ENCODE assay signal across 16 cellular contexts in the genomic region with DNA sequence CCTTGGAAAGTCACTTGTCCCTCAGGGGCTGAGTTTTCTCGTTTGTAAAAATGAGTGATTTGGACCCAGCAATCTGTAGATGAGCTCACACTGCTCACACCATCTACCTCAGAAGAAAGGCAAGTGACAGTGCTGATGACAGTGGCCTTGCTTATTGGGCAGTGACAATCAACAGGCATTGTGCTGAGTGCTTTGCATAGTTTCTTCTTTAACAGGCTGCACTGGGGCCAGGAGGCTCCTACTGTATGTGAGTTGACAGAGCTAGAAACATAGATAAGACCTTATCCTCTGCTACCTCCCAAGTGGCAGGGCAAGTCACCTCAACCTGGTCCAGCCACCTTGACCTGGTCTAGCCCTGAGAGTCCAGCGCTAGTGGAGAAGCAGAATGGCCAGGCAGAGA. TPM values are rescaled to one million over a fixed set of nuclear protein-coding genes. Genes with fewer than 3 reads are reported as not detected.
DNase-seq lines count a peak whose midpoint lies in the region; ATAC-seq, FAIRE-seq and TF ChIP-seq lines count a peak whose summit lies in the region.
"Had no signal": no experiment of that assay in that cellular context is flagged by ENCODE, and none has a peak within 500 bp of the region (broad histone marks: within the 10 kb centered on the region; RNA-seq: fewer than 3 reads in every experiment).

No MANE protein-coding gene starts in this region.

- H3K4me2 ChIP-seq in IMR-90 (ENCODE audit: low read depth, low read length): no peak overlapping the region
- H3K4me2 ChIP-seq: A549 had no signal

- H3K79me1 ChIP-seq in IMR-90 (ENCODE audit: low read depth in 1 of 2, low read length in 2 of 2): no peaks in the 10 kb centered on the region

- peaks cover 81% of the 10 kb centered on the region for H3K36me3 Mint-ChIP-seq in Caco-2 (ENCODE audit: insufficient read depth, unreplicated experiment)
- H3K36me3 Mint-ChIP-seq in chondrocyte (ENCODE audit: low read depth): peaks cover 21% of the 10 kb centered on the region
- H3K36me3 Mint-ChIP-seq in natural killer cell: no peaks in the 10 kb centered on the region

- H3K14ac ChIP-seq in IMR-90 (replicated peaks; ENCODE audit: low read depth, low read length): no peak overlapping the region

- H4K91ac ChIP-seq in IMR-90 (ENCODE audit: insufficient read depth, low read depth, low read length): no peak overlapping the region

- TF ChIP-seq CTCF in Caco-2 (IDR thresholded peaks at IDR 0.05; ENCODE audit: insufficient read depth in 1 of 2, low read depth in 1 of 2, low read length in 1 of 2, severe bottlenecking in 1 of 2, unreplicated experiment in 1 of 2) (no peak), IMR-90 (conservative IDR thresholded peaks at IDR 0.05; ENCODE audit: low read depth, low read length) (no peak), chondrocyte (IDR thresholded peaks at IDR 0.05) (no peak), natural killer cell (IDR thresholded peaks at IDR 0.05) (no peak)

- TF ChIP-seq RAD21 in IMR-90 (IDR thresholded peaks at IDR 0.05; ENCODE audit: low read length): no peak

- TF ChIP-seq POLR2A in IMR-90 (IDR thresholded peaks at IDR 0.05; ENCODE audit: low read depth, low read length) (no peak), GM12891 (IDR thresholded peaks at IDR 0.05; ENCODE audit: low read depth, low read length) (no peak)

- WGBS in IMR-90 (ENCODE audit: extremely low coverage in 2 of 2, insufficient read length in 1 of 2), 2 experiments: no CpG with 5 or more reads among the region's 2 CpGs
- WGBS in aorta, 2 donors: 79 to 83% methylated on average over 2 of the region's 2 CpGs

- H2AK5ac ChIP-seq in IMR-90 (ENCODE audit: low read depth, low read length): no peak overlapping the region; the same call in 1 of the 2 replicates

- H3K9me1 ChIP-seq in IMR-90 (ENCODE audit: insufficient read depth, low read length): peaks cover 12% of the 10 kb centered on the region; the same call in 1 of the 2 replicates

- in situ Hi-C loops in IMR-90 (cut with MboI; ENCODE audit: low sequenced_read_pairs): no loop called here

- H3K4me1 ChIP-seq in Caco-2: peaks cover 41% of the 10 kb centered on the region
- H3K4me1 ChIP-seq in IMR-90 (ENCODE audit: control insufficient read depth, insufficient read depth, low read length): peaks cover 4% of the 10 kb centered on the region
- no peaks in the 10 kb centered on the region for H3K4me1 ChIP-seq in aorta (ENCODE audit: control insufficient read depth in 1 of 2, insufficient read depth in 2 of 2, low read length in 2 of 2)
- H3K4me1 ChIP-seq: A549 had no signal

- no peak overlapping the region for H3K23ac ChIP-seq in IMR-90 (ENCODE audit: low read depth, low read length)

- H4K5ac ChIP-seq in IMR-90 (ENCODE audit: low read depth, low read length): peak overlapping the region; percentile 6; the same call in 1 of the 2 replicates

- FAIRE-seq in GM12891 (lab: Jason Lieb, UNC): no peak
- FAIRE-seq: A549, H54 had no signal

- CTCF ChIA-PET in Caco-2 (lab: Charles Lee): no interaction called here
- CTCF ChIA-PET in IMR-90 (lab: Yijun Ruan, JAX): no interaction called here

- H2BK20ac ChIP-seq in IMR-90 (ENCODE audit: low read depth, low read length): no peak overlapping the region

- H2BK15ac ChIP-seq in IMR-90 (ENCODE audit: low read depth, low read length): no peak overlapping the region

- no peak overlapping the region for H3K18ac ChIP-seq in IMR-90 (ENCODE audit: low read depth, low read length)

- no peak overlapping the region for H2AK9ac ChIP-seq in IMR-90 (replicated peaks; ENCODE audit: low read depth, low read length, poor library complexity)

- ATAC-seq in IMR-90 (ENCODE audit: low read depth): no peak
- peak; percentile 15 for ATAC-seq in aorta (ENCODE audit: low FRiP score)
- ATAC-seq in natural killer cell: no peak
- ATAC-seq: A549; CD8-positive, alpha-beta T cell; HCT116 had no signal

- peaks cover 5% of the 10 kb centered on the region for H3K36me3 ChIP-seq in Caco-2 (ENCODE audit: control insufficient read depth, insufficient read depth, low read length)
- peaks cover 39% of the 10 kb centered on the region for H3K36me3 ChIP-seq in IMR-90 (ENCODE audit: control insufficient read depth, insufficient read depth, low read length)
- H3K36me3 ChIP-seq in aorta (ENCODE audit: control insufficient read depth in 1 of 2, insufficient read depth in 2 of 2, low read length in 1 of 2): peaks cover 2 to 13% of the 10 kb centered on the region in 2 donors

- H2AFZ ChIP-seq in IMR-90 (replicated peaks; ENCODE audit: low read length, poor library complexity): no peak overlapping the region

- no peak overlapping the region for H2BK120ac ChIP-seq in IMR-90 (ENCODE audit: low read depth, low read length)

- H3K4me1 Mint-ChIP-seq in Caco-2 (ENCODE audit: low read depth, unreplicated experiment) (peaks cover 26% of the 10 kb centered on the region), chondrocyte (ENCODE audit: low read depth) (peaks cover 64% of the 10 kb centered on the region), natural killer cell (peaks cover 0 to 8% of the 10 kb centered on the region in 2 donors)
- H3K4me1 Mint-ChIP-seq: CD14-positive monocyte had no signal

- no peak overlapping the region for H3K4ac ChIP-seq in IMR-90 (ENCODE audit: low read depth, low read length)

- H3K4me3 ChIP-seq in Caco-2 (ENCODE audit: low read depth, low read length) (no peak overlapping the region), IMR-90 (ENCODE audit: insufficient read depth, low read depth, low read length) (no peak overlapping the region), aorta (ENCODE audit: low read length in 2 of 2) (no peak overlapping the region)
- H3K4me3 ChIP-seq: A549 had no signal

- dilution Hi-C loops in IMR-90 (cut with HindIII; ENCODE audit: low sequenced_read_pairs, unreplicated experiment): no loop called here

- H2BK5ac ChIP-seq in IMR-90 (ENCODE audit: low read depth, low read length, poor library complexity, severe bottlenecking): no peak overlapping the region

- no peak overlapping the region for H3K56ac ChIP-seq in IMR-90 (ENCODE audit: extremely low read depth, insufficient read depth, low read length)

- DNase-seq in Caco-2 (peak; percentile 40 to 56), IMR-90 (no peak), chondrocyte (ENCODE audit: low spot score) (no peak), aorta (no peak), natural killer cell (no peak), GM12891 (ENCODE audit: insufficient read length, low spot score) (no peak)
- DNase-seq: CD8-positive, alpha-beta T cell; COR-L47; DND-41; GDM1 had no signal

- H3K4me3 Mint-ChIP-seq in Caco-2 (ENCODE audit: unreplicated experiment) (no peak overlapping the region), chondrocyte (ENCODE audit: unreplicated experiment) (no peak overlapping the region), natural killer cell (no peak overlapping the region)
- H3K4me3 Mint-ChIP-seq: CD14-positive monocyte; CD8-positive, alpha-beta T cell had no signal

- no peaks in the 10 kb centered on the region for H3K27me3 ChIP-seq in Caco-2 (replicated peaks; ENCODE audit: control insufficient read depth, insufficient read depth, low read length)
- H3K27me3 ChIP-seq in IMR-90 (ENCODE audit: control insufficient read depth, insufficient read depth, low read length): no peaks in the 10 kb centered on the region
- no peaks in the 10 kb centered on the region for H3K27me3 ChIP-seq in aorta (ENCODE audit: control insufficient read depth in 1 of 2, insufficient read depth in 2 of 2, low read length in 1 of 2)

- H3K27ac ChIP-seq in IMR-90 (ENCODE audit: insufficient read depth, low read length) (no peak overlapping the region), aorta (ENCODE audit: low read depth in 1 of 2, low read length in 2 of 2) (no peak overlapping the region)
- H3K27ac ChIP-seq: A549, HL-60 had no signal

- no peak overlapping the region; a peak in 1 of 4 replicates for H4K8ac ChIP-seq in IMR-90 (ENCODE audit: low read depth in 2 of 2, low read length in 2 of 2)

- H3K9me3 ChIP-seq in Caco-2 (no peaks in the 10 kb centered on the region), IMR-90 (ENCODE audit: control insufficient read depth, insufficient read depth, low read length) (no peaks in the 10 kb centered on the region), aorta (ENCODE audit: control insufficient read depth, low read length) (no peaks in the 10 kb centered on the region)
- H3K9me3 ChIP-seq: A549 had no signal

- H3K27me3 Mint-ChIP-seq in Caco-2 (ENCODE audit: insufficient read depth, unreplicated experiment) (no peaks in the 10 kb centered on the region), chondrocyte (ENCODE audit: low read depth) (no peaks in the 10 kb centered on the region), natural killer cell (ENCODE audit: low read depth in 2 of 2) (no peaks in the 10 kb centered on the region)

- BruUV-seq in Caco-2 (replicated peaks; lab: Mats Ljungman, UMichigan) (no TSS peak), IMR-90 (replicated peaks; lab: Mats Ljungman, UMichigan) (no TSS peak)

- H3K27ac Mint-ChIP-seq in Caco-2 (ENCODE audit: unreplicated experiment) (peak overlapping the region; percentile 65), chondrocyte (ENCODE audit: unreplicated experiment) (peak overlapping the region; percentile 89), natural killer cell (no peak overlapping the region)
- H3K27ac Mint-ChIP-seq: CD8-positive, alpha-beta T cell had no signal

- H3K9me3 Mint-ChIP-seq in Caco-2 (ENCODE audit: unreplicated experiment) (no peaks in the 10 kb centered on the region), chondrocyte (ENCODE audit: low read depth) (no peaks in the 10 kb centered on the region), natural killer cell (no peaks in the 10 kb centered on the region)
- H3K9me3 Mint-ChIP-seq: CD14-positive monocyte; CD8-positive, alpha-beta T cell had no signal

- no peaks in the 10 kb centered on the region for H4K20me1 ChIP-seq in IMR-90 (ENCODE audit: insufficient read depth, low read length)

- POLR2A ChIA-PET in Caco-2 (lab: Charles Lee): interaction anchor here (0.5 kb wide), 1 partner anchor 70 kb away, joined by 7 read pairs; no protein-coding TSS in a partner anchor
- POLR2A ChIA-PET in IMR-90 (lab: Charles Lee; ENCODE audit: unreplicated experiment): no interaction called here

- no peak overlapping the region for H3K9ac ChIP-seq in IMR-90 (ENCODE audit: low read depth, low read length)

- intact Hi-C loops in Caco-2 (cut with micrococcal nuclease; ENCODE audit: unreplicated experiment) (no loop called here), IMR-90 (cut with micrococcal nuclease) (no loop called here), aorta (cut with DNase I) (no loop called here), natural killer cell (cut with micrococcal nuclease) (no loop called here)

TF ChIP-seq in IMR-90, 13 proteins besides CTCF, POLR2A, EP300 and RAD21 (continues in another document):
- no peak for TF ChIP-seq CHD1 (IDR thresholded peaks at IDR 0.05; ENCODE audit: low read depth, low read length)

RNA-seq across cellular contexts. Expression of a gene that starts 29.7 kb away (rescaled TPM):
- total RNA-seq in Caco-2 (2022) (0.67 and 0.73 TPM in 2 replicates), IMR-90 (2012; rRNA removed) (not detected in 2 replicates), chondrocyte (not detected in 3 replicates), aorta (not detected), natural killer cell (not detected)
- polyA plus RNA-seq in IMR-90 (2012; rRNA removed) (not detected in 2 replicates), aorta (not detected)
- not detected in 2 replicates for polyA plus RNA-seq in IMR-90 (2012; cell fraction: cytosol; rRNA removed)
- polyA plus RNA-seq in IMR-90 (2012; cell fraction: nucleus; rRNA removed; ENCODE audit: low replicate concordance): not detected in 2 replicates
- polyA plus RNA-seq in GM12891 (2012; ENCODE audit: low read depth, missing spikeins): 0.09 TPM
- total RNA-seq: CD8-positive, alpha-beta T cell had no signal
- polyA plus RNA-seq: BJ, CD14-positive monocyte had no signal

Comparison
In these comparisons a context has a peak if more than half of its experiments do, and no peak if none do; other contexts are left out.
1. DNase-seq: peak in Caco-2 (2 of 2); none in IMR-90 (single experiment), chondrocyte (single experiment), aorta (0 of 2), natural killer cell (single experiment) and GM12891 (single experiment).
2. H3K27ac Mint-ChIP-seq: peak in Caco-2 (single experiment) and chondrocyte (single experiment); none in natural killer cell (0 of 2).